ENCODE assay signal across 22 cellular contexts in the genomic region with DNA sequence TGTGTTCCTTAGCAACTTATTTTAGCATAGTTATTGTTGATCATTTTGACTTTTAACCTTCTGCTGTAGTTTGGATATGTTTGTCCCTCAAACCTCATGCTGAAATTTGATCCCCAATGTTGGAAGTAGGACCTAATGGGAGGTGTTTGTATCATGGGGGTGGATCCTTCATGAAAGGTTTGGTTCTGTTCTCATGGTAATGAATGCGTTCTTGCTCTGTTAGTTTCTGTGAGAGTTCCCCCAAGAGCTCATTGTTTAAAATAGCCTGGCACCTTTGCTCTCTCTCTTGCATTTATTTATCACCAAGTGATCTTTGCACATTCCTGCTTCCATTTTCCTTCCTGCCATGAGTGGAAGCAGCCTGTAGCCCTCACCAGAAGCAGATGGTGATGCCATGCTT.
DNase-seq lines count a peak whose midpoint lies in the region; ATAC-seq, FAIRE-seq and TF ChIP-seq lines count a peak whose summit lies in the region.
"Had no signal": no experiment of that assay in that cellular context is flagged by ENCODE, and none has a peak within 500 bp of the region (broad histone marks: within the 10 kb centered on the region; RNA-seq: fewer than 3 reads in every experiment).

No MANE protein-coding gene starts in this region.

- no peak overlapping the region for H3K4me3 Mint-ChIP-seq in endodermal cell
- H3K4me3 Mint-ChIP-seq: CD8-positive, alpha-beta memory T cell had no signal

- TF ChIP-seq EP300 in A549 (IDR thresholded peaks at IDR 0.05) = no peak

- H3K4me2 ChIP-seq in A549 = no peak overlapping the region

- no peak for ATAC-seq in A549
- ATAC-seq: PC-3 had no signal

- H3K27me3 ChIP-seq in HUES64 (ENCODE audit: insufficient read depth, low read length) (no peaks in the 10 kb centered on the region), endodermal cell (ENCODE audit: control insufficient read depth, insufficient read depth, low read length, poor library complexity, severe bottlenecking) (no peaks in the 10 kb centered on the region)

- no peaks in the 10 kb centered on the region for H3K27me3 Mint-ChIP-seq in endodermal cell (ENCODE audit: insufficient read depth)

- no peak overlapping the region for H3K4me3 ChIP-seq in A549
- no peak overlapping the region for H3K4me3 ChIP-seq in HUES64 (ENCODE audit: low read length)
- no peak overlapping the region for H3K4me3 ChIP-seq in endodermal cell (ENCODE audit: low read length)

- TF ChIP-seq RAD21 in A549 (conservative IDR thresholded peaks at IDR 0.05 in 1 of 2, IDR thresholded peaks at IDR 0.05 in 1 of 2) = no peak

- H3K36me3 Mint-ChIP-seq in endodermal cell (ENCODE audit: low read depth) = no peaks in the 10 kb centered on the region
- H3K36me3 Mint-ChIP-seq: CD8-positive, alpha-beta memory T cell had no signal

- H3K27ac Mint-ChIP-seq in endodermal cell = no peak overlapping the region
- H3K27ac Mint-ChIP-seq: CD8-positive, alpha-beta memory T cell had no signal

- DNase-seq in A549 (ENCODE audit: low read depth in 1 of 2, low spot score in 1 of 2) (no peak), endodermal cell (peak; percentile 37), iris pigment epithelial cell (ENCODE audit: low read depth) (peak; percentile 30), HT-29 (ENCODE audit: low spot score) (no peak)
- no peak for DNase-seq in activated CD4-positive, alpha-beta T cell treated with anti-CD3 and anti-CD28 coated beads for 48 hours
- no peak for DNase-seq in stimulated activated CD4-positive, alpha-beta T cell treated with anti-CD3 and anti-CD28 coated beads, Interleukin-4, amount 100 ng/mL, for 24 hours
- DNase-seq: Calu3; CD8-positive, alpha-beta memory T cell; DMS153; GDM1; GOT3; KG1; MV-4-11; NCI-H1694; NCI-H2081; NCI-H2171; NCI-H526 treated with DMSO at 0.1 percent for 48 hours; PC-3; SHP77 had no signal

- WGBS in A549 (ENCODE audit: missing lambda C conversion rate) = 86% methylated on average over 1 of the region's 1 CpG
- 50% methylated on average over 1 of the region's 1 CpG for WGBS in HUES64
- 33 to 60% methylated on average over 1 of the region's 1 CpG for WGBS in endodermal cell (ENCODE audit: insufficient coverage in 1 of 2, insufficient read length in 1 of 2), 2 experiments

- H3K4me1 ChIP-seq in A549 (peaks cover 26% of the 10 kb centered on the region), HUES64 (ENCODE audit: insufficient read depth, low read length) (peaks cover 20% of the 10 kb centered on the region), endodermal cell (ENCODE audit: control insufficient read depth, insufficient read depth, low read length) (no peaks in the 10 kb centered on the region)

- H3K9me3 ChIP-seq in A549 (peaks cover 54% of the 10 kb centered on the region), HUES64 (ENCODE audit: insufficient read depth, low read depth, low read length) (peaks cover 32% of the 10 kb centered on the region), endodermal cell (ENCODE audit: control insufficient read depth, low read length) (peaks cover 18% of the 10 kb centered on the region)

- H3K36me3 ChIP-seq in HUES64 (ENCODE audit: insufficient read depth, low read length) = no peaks in the 10 kb centered on the region
- no peaks in the 10 kb centered on the region for H3K36me3 ChIP-seq in endodermal cell (ENCODE audit: control insufficient read depth, insufficient read depth, low read length)

- peak overlapping the region; percentile 80 to 99; a peak in 5 of 6 replicates for H3K27ac ChIP-seq in A549
- H3K27ac ChIP-seq in HUES64 (ENCODE audit: low read depth, low read length) = peak overlapping the region; percentile 77; the same call in 1 of the 2 replicates
- H3K27ac ChIP-seq in endodermal cell (ENCODE audit: low read depth, low read length) = no peak overlapping the region
- H3K27ac ChIP-seq: C4-2B had no signal

- no peak for TF ChIP-seq CTCF in A549 (IDR thresholded peaks at IDR 0.05)
- no peak for TF ChIP-seq CTCF in endodermal cell (conservative IDR thresholded peaks at IDR 0.05)

- TF ChIP-seq POLR2A in A549 (IDR thresholded peaks at IDR 0.05; ENCODE audit: low read length) = no peak

- H3K9ac ChIP-seq in HUES64 (ENCODE audit: low read depth, low read length) (no peak overlapping the region), endodermal cell (ENCODE audit: extremely low read depth, low read length, poor library complexity, severe bottlenecking) (no peak overlapping the region)

- POLR2A ChIA-PET in A549 (lab: Yijun Ruan, JAX) = no interaction called here

- CTCF ChIA-PET in A549 (lab: Yijun Ruan, JAX) = interaction anchor here (1.8 kb wide), 1 partner anchor 76 kb away, joined by 6 read pairs; no protein-coding TSS in a partner anchor

- FAIRE-seq in A549 (lab: Jason Lieb, UNC) = no peak
- FAIRE-seq: GM18507 had no signal

- H3K4me1 Mint-ChIP-seq in endodermal cell = peaks cover 6% of the 10 kb centered on the region
- H3K4me1 Mint-ChIP-seq: CD8-positive, alpha-beta memory T cell had no signal

- peaks cover 36% of the 10 kb centered on the region for H3K9me3 Mint-ChIP-seq in endodermal cell

TF ChIP-seq in A549, 52 proteins besides CTCF, POLR2A, EP300 and RAD21:
- no peak for TF ChIP-seq ZSCAN20 (CRISPR knock-in tag; IDR thresholded peaks at IDR 0.05)
- TF ChIP-seq, protein P1, sequence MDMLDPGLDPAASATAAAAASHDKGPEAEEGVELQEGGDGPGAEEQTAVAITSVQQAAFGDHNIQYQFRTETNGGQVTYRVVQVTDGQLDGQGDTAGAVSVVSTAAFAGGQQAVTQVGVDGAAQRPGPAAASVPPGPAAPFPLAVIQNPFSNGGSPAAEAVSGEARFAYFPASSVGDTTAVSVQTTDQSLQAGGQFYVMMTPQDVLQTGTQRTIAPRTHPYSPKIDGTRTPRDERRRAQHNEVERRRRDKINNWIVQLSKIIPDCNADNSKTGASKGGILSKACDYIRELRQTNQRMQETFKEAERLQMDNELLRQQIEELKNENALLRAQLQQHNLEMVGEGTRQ (IDR thresholded peaks at IDR 0.05) = no peak
- no peak for TF ChIP-seq HDAC2 (IDR thresholded peaks at IDR 0.05)
- TF ChIP-seq, protein P2, sequence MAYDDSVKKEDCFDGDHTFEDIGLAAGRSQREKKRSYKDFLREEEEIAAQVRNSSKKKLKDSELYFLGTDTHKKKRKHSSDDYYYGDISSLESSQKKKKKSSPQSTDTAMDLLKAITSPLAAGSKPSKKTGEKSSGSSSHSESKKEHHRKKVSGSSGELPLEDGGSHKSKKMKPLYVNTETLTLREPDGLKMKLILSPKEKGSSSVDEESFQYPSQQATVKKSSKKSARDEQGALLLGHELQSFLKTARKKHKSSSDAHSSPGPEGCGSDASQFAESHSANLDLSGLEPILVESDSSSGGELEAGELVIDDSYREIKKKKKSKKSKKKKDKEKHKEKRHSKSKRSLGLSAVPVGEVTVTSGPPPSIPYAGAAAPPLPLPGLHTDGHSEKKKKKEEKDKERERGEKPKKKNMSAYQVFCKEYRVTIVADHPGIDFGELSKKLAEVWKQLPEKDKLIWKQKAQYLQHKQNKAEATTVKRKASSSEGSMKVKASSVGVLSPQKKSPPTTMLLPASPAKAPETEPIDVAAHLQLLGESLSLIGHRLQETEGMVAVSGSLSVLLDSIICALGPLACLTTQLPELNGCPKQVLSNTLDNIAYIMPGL (CRISPR knock-in tag; IDR thresholded peaks at IDR 0.05; ENCODE audit: borderline replicate concordance) = no peak
- TF ChIP-seq ZNF302 (CRISPR knock-in tag; IDR thresholded peaks at IDR 0.05) = no peak
- TF ChIP-seq, protein P3, sequence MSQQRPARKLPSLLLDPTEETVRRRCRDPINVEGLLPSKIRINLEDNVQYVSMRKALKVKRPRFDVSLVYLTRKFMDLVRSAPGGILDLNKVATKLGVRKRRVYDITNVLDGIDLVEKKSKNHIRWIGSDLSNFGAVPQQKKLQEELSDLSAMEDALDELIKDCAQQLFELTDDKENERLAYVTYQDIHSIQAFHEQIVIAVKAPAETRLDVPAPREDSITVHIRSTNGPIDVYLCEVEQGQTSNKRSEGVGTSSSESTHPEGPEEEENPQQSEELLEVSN (IDR thresholded peaks at IDR 0.05; ENCODE audit: borderline replicate concordance, low read depth) = no peak
- TF ChIP-seq SMC3 (IDR thresholded peaks at IDR 0.05) = no peak
- TF ChIP-seq POLR2AphosphoS2 (conservative IDR thresholded peaks at IDR 0.05; ENCODE audit: low read length) = no peak
- TF ChIP-seq KDM5A (IDR thresholded peaks at IDR 0.05) = no peak
- TF ChIP-seq, protein P4, sequence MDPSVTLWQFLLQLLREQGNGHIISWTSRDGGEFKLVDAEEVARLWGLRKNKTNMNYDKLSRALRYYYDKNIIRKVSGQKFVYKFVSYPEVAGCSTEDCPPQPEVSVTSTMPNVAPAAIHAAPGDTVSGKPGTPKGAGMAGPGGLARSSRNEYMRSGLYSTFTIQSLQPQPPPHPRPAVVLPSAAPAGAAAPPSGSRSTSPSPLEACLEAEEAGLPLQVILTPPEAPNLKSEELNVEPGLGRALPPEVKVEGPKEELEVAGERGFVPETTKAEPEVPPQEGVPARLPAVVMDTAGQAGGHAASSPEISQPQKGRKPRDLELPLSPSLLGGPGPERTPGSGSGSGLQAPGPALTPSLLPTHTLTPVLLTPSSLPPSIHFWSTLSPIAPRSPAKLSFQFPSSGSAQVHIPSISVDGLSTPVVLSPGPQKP (IDR thresholded peaks at IDR 0.05; ENCODE audit: low read depth, low read length) = no peak
- no peak for TF ChIP-seq FOXS1 (CRISPR knock-in tag; IDR thresholded peaks at IDR 0.05)

Comparison
In these comparisons a context has a peak if more than half of its experiments do, and no peak if none do; other contexts are left out.
1. DNase-seq: peak in endodermal cell (single experiment) and iris pigment epithelial cell (single experiment); none in A549 (0 of 2), activated CD4-positive, alpha-beta T cell treated with anti-CD3 and anti-CD28 coated beads for 48 hours (single experiment), stimulated activated CD4-positive, alpha-beta T cell treated with anti-CD3 and anti-CD28 coated beads, Interleukin-4, amount 100 ng/mL, for 24 hours (single experiment) and HT-29 (single experiment).